Comparison of ENCODE assay signal across 11 cellular contexts in genomic region chr3:66487475-66487874, GRCh38. TPM values are rescaled to one million over a fixed set of nuclear protein-coding genes. Genes with fewer than 3 reads are reported as not detected.
DNase-seq lines count a peak whose midpoint lies in the region; ATAC-seq and TF ChIP-seq lines count a peak whose summit lies in the region.
"Had no signal": no experiment of that assay in that cellular context is flagged by ENCODE, and none has a peak within 500 bp of the region (broad histone marks: within the 10 kb centered on the region; RNA-seq: fewer than 3 reads in every experiment).

No MANE protein-coding gene starts in this region.

- H3K9me2 ChIP-seq in Loucy (replicated peaks; ENCODE audit: low read depth, low read length), result no peaks in the 10 kb centered on the region

- peaks cover 85% of the 10 kb centered on the region for H3K4me1 Mint-ChIP-seq in CD4-positive, alpha-beta T cell (ENCODE audit: low read depth)
- H3K4me1 Mint-ChIP-seq in type B pancreatic cell (ENCODE audit: unreplicated experiment), result peaks cover 66% of the 10 kb centered on the region

- no peak overlapping the region for H3K27ac ChIP-seq in CD4-positive, alpha-beta T cell (ENCODE audit: low read depth, low read length)
- peak overlapping the region; percentile 90 for H3K27ac ChIP-seq in psoas muscle

- H3K27ac Mint-ChIP-seq in CD4-positive, alpha-beta T cell, result peak overlapping the region; percentile 46
- H3K27ac Mint-ChIP-seq in type B pancreatic cell, result no peak overlapping the region

- H3K79me2 ChIP-seq in Loucy (ENCODE audit: insufficient read depth, low read length), result peaks cover 100% of the 10 kb centered on the region

- H3K4me3 Mint-ChIP-seq in CD4-positive, alpha-beta T cell, result no peak overlapping the region
- H3K4me3 Mint-ChIP-seq in type B pancreatic cell, result no peak overlapping the region

- peaks cover 92% of the 10 kb centered on the region for H3K4me1 ChIP-seq in Loucy (ENCODE audit: insufficient read depth, low read length, poor library complexity, severe bottlenecking)
- peaks cover 89% of the 10 kb centered on the region for H3K4me1 ChIP-seq in psoas muscle

- intact Hi-C loops in CD4-positive, alpha-beta T cell (cut with DNase I, micrococcal nuclease), result no loop called here
- intact Hi-C loops in psoas muscle (cut with DNase I) (no loop called here), left colon (cut with DNase I, micrococcal nuclease) (no loop called here)

- no peaks in the 10 kb centered on the region for H3K36me3 Mint-ChIP-seq in CD4-positive, alpha-beta T cell (ENCODE audit: low read depth)
- H3K36me3 Mint-ChIP-seq in type B pancreatic cell, result peaks cover 6% of the 10 kb centered on the region

- no peak overlapping the region for H2AFZ ChIP-seq in Loucy (ENCODE audit: low read length)

- H3K9me3 Mint-ChIP-seq in CD4-positive, alpha-beta T cell, result no peaks in the 10 kb centered on the region
- peaks cover 4% of the 10 kb centered on the region for H3K9me3 Mint-ChIP-seq in type B pancreatic cell

- H3K9me3 ChIP-seq in CD4-positive, alpha-beta T cell (ENCODE audit: control insufficient read depth, low read length), result no peaks in the 10 kb centered on the region
- no peaks in the 10 kb centered on the region for H3K9me3 ChIP-seq in Loucy (ENCODE audit: insufficient read depth, low read depth, low read length)
- no peaks in the 10 kb centered on the region for H3K9me3 ChIP-seq in psoas muscle

- peaks cover 25% of the 10 kb centered on the region for H4K20me1 ChIP-seq in Loucy (ENCODE audit: insufficient read depth, low read length, poor library complexity, severe bottlenecking)

- H3F3A ChIP-seq in Loucy (ENCODE audit: low read depth), result peaks cover 10% of the 10 kb centered on the region

- no peaks in the 10 kb centered on the region for H3K27me3 ChIP-seq in CD4-positive, alpha-beta T cell (ENCODE audit: control insufficient read depth, insufficient read depth, low read length)
- no peaks in the 10 kb centered on the region for H3K27me3 ChIP-seq in Loucy (ENCODE audit: insufficient read depth, low read length, poor library complexity, severe bottlenecking)
- no peaks in the 10 kb centered on the region for H3K27me3 ChIP-seq in psoas muscle (ENCODE audit: insufficient read depth in 3 of 3, low read length in 2 of 3)

- CTCF ChIA-PET in CD4-positive, alpha-beta T cell (lab: Charles Lee), result no interaction called here

- H3K36me3 ChIP-seq in Loucy (ENCODE audit: insufficient read depth, low read length) (no peaks in the 10 kb centered on the region), psoas muscle (ENCODE audit: insufficient read depth in 1 of 2, low read depth in 1 of 2) (no peaks in the 10 kb centered on the region)

- no peak overlapping the region for H3K4me3 ChIP-seq in Loucy (ENCODE audit: low read length, poor library complexity, severe bottlenecking)
- H3K4me3 ChIP-seq in epithelial cell of esophagus (ENCODE audit: low read length), result no peak overlapping the region
- no peak overlapping the region for H3K4me3 ChIP-seq in psoas muscle

- peak overlapping the region; percentile 43 for H3K4me2 ChIP-seq in Loucy (ENCODE audit: low read depth, low read length, poor library complexity, severe bottlenecking)

- ATAC-seq in CD4-positive, alpha-beta T cell (ENCODE audit: poor library complexity), result no peak
- ATAC-seq in psoas muscle (peak; percentile 31 to 57 (median 50)), GM19328 (IDR thresholded peaks at IDR 0.05; ENCODE audit: unreplicated experiment) (no peak), HG02610 (IDR thresholded peaks at IDR 0.05; ENCODE audit: unreplicated experiment) (no peak), left colon (no peak)

- TF ChIP-seq CTCF in CD4-positive, alpha-beta T cell (IDR thresholded peaks at IDR 0.05), result no peak
- no peak for TF ChIP-seq CTCF in Loucy (conservative IDR thresholded peaks at IDR 0.05; ENCODE audit: low read length)
- TF ChIP-seq CTCF in epithelial cell of esophagus (IDR thresholded peaks at IDR 0.05; ENCODE audit: insufficient read depth, low read depth, low read length, missing control alignments), result no peak
- TF ChIP-seq CTCF in psoas muscle (IDR thresholded peaks at IDR 0.05), result no peak
- TF ChIP-seq CTCF in type B pancreatic cell (conservative IDR thresholded peaks at IDR 0.05), result no peak

- WGBS in psoas muscle, 3 donors, result 26 to 48% (median 33%) methylated on average over 5 of the region's 5 CpGs

- POLR2A ChIA-PET in CD4-positive, alpha-beta T cell (lab: Charles Lee), result no interaction called here

- H3K9ac ChIP-seq in Loucy (ENCODE audit: low read depth, low read length, poor library complexity, severe bottlenecking), result peak overlapping the region; percentile 44

- no peak for DNase-seq in CD4-positive, alpha-beta T cell
- DNase-seq in epithelial cell of esophagus (ENCODE audit: low read depth), result peak; percentile 53
- no peak for DNase-seq in psoas muscle
- no peak for DNase-seq in type B pancreatic cell (ENCODE audit: extremely low spot score, unreplicated experiment)
- no peak for DNase-seq in left colon
- DNase-seq: activated CD4-positive, alpha-beta T cell treated with anti-CD3 and anti-CD28 coated beads, Interleukin-2, amount 50 U/mL, for 4 hours; Calu3; NCI-H1417 treated with DMSO at 0.1 percent for 48 hours had no signal

- no peaks in the 10 kb centered on the region for H3K27me3 Mint-ChIP-seq in CD4-positive, alpha-beta T cell
- peaks cover 7% of the 10 kb centered on the region for H3K27me3 Mint-ChIP-seq in type B pancreatic cell

RNA-seq across cellular contexts. Expression of gene LRIG1, which starts 13.3 kb away (rescaled TPM):
- total RNA-seq in CD4-positive, alpha-beta T cell, result 10 to 100 TPM; 30.1 to 33.1 TPM
- total RNA-seq in psoas muscle (100 to 1,000 TPM in 1 of 4 donors, 10 to 100 TPM in 3; 41.1 to 119 (median 49.8) TPM), type B pancreatic cell (ENCODE audit: low replicate concordance) (10.9 and 28.9 TPM in 2 replicates), left colon (10 to 100 TPM; 55.4 to 57.0 TPM)
- 10 to 100 TPM in 2 of 3 donors, 1 to 10 TPM in 1; 9.8 to 29.4 (median 29.0) TPM for polyA plus RNA-seq in psoas muscle

Comparison
In these comparisons a context has a peak if more than half of its experiments do, and no peak if none do; other contexts are left out.
1. ATAC-seq: peak in psoas muscle (4 of 4); none in CD4-positive, alpha-beta T cell (single experiment), GM19328 (single experiment), HG02610 (single experiment) and left colon (single experiment).